ENCODE assay signal across 8 cellular contexts in the genomic region with DNA sequence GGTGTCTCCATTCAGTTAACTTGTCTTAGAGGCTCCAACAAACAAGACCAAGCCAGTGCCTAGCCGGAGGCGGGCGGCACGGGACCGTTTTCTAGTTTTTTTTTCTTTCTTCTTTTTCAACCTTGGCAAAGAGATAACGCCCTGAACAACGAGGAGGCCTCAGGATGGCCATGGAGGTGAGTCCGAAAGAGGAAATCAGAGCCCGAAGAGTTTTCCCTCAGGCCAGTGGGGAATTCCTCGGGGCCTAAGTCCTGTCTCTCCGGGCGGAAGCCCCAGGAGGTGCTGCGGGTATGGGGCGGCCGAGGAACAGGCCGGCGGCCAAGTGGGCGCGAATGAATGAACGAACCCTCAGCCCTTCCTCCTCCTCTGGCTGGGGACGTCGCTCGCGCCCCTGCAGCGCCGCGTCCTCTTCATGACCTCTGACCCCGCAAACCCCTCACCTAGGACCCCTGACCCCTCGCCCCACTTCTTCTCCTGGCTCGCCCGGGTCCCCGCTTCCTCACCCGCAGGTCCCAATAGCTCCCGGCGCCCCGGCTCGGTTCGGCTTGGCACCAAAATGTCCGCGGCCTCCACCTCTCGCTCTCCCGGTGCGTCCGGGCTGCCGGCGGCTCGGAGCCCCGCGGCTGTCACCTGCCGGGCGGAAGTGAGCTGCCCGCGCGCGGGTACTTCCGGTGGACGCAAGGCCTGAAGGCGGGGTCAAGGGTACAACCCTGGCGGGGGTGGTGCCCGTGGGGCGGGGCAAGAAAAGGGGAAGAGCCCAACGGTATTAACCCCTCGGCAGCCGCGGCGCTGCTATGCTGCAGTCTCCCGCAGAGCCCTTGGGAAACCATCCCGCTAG. TPM values are rescaled to one million over a fixed set of nuclear protein-coding genes. Genes with fewer than 3 reads are reported as not detected.
DNase-seq lines count a peak whose midpoint lies in the region; ATAC-seq and TF ChIP-seq lines count a peak whose summit lies in the region.

TSS of gene AP1B1 (minus strand) at position 650 of the 838 bp plus-strand sequence. CDS start 21,327 bp downstream, outside the sequence.

- peak within 1 kb of the TSS; percentile 79 for H3K4me2 ChIP-seq in OCI-LY1 (ENCODE audit: low read length)

- H4K20me1 ChIP-seq in OCI-LY1 (ENCODE audit: insufficient read depth, low read length) = no peaks in the 10 kb centered on the region

- peak within 1 kb of the TSS; percentile 96 for H3K27ac ChIP-seq in OCI-LY1 (ENCODE audit: low read depth, low read length, poor library complexity, severe bottlenecking)
- peak within 1 kb of the TSS; percentile 36 for H3K27ac ChIP-seq in mesodermal cell (ENCODE audit: low read depth, low read length, severe bottlenecking)

- H3K36me3 ChIP-seq in OCI-LY1 (ENCODE audit: insufficient read depth, low read length) (peaks cover 20% of the 10 kb centered on the region; the same call in 1 of the 2 replicates), mesodermal cell (ENCODE audit: control insufficient read depth, insufficient read depth, low read length) (peaks cover 9% of the 10 kb centered on the region)

- in situ Hi-C loops in Caki2 (cut with HindIII; ENCODE audit: low pct_unique_long_range_greater_than_20kb, low sequenced_read_pairs) (no loop called here), endometrial microvascular endothelial cells (cut with HindIII; ENCODE audit: inconsistent ontology term, low pct_unique_long_range_greater_than_20kb, low sequenced_read_pairs) (no loop called here)

- H2AFZ ChIP-seq in OCI-LY1 (ENCODE audit: low read length) = peak within 1 kb of the TSS; percentile 39; the same call in 1 of the 2 replicates

- H3K4me3 ChIP-seq in OCI-LY1 (ENCODE audit: low read depth, low read length, poor library complexity, severe bottlenecking) = peak within 1 kb of the TSS; percentile 85
- peak within 1 kb of the TSS; percentile 94 for H3K4me3 ChIP-seq in mesodermal cell (ENCODE audit: extremely low read depth, insufficient read depth, low read length, poor library complexity, severe bottlenecking)

- peak within 1 kb of the TSS; percentile 87 for H3K9ac ChIP-seq in OCI-LY1 (ENCODE audit: low read length)

- TF ChIP-seq CTCF in OCI-LY1 (IDR thresholded peaks at IDR 0.05; ENCODE audit: low read length) = no peak

- WGBS in mesodermal cell (ENCODE audit: insufficient coverage in 2 of 2), 2 experiments = 1 to 2% methylated on average over 46 to 56 of the region's 68 CpGs

- H3F3A ChIP-seq in OCI-LY1 (ENCODE audit: insufficient read depth, low read length) = peaks cover 8% of the 10 kb centered on the region; the same call in 1 of the 2 replicates

- H3K4me1 ChIP-seq in OCI-LY1 (ENCODE audit: insufficient read depth, low read length, severe bottlenecking) = peaks cover 47% of the 10 kb centered on the region
- peaks cover 4% of the 10 kb centered on the region for H3K4me1 ChIP-seq in mesodermal cell (ENCODE audit: control insufficient read depth, insufficient read depth, low read length, poor library complexity, severe bottlenecking)

- H3K9me2 ChIP-seq in OCI-LY1 (ENCODE audit: low read depth, low read length) = no peaks in the 10 kb centered on the region

- H3K9me3 ChIP-seq in OCI-LY1 (ENCODE audit: low read length) (no peaks in the 10 kb centered on the region), mesodermal cell (ENCODE audit: control insufficient read depth, low read length) (no peaks in the 10 kb centered on the region)

- peaks cover 30% of the 10 kb centered on the region for H3K79me2 ChIP-seq in OCI-LY1 (ENCODE audit: insufficient read depth, low read length)

- peak; percentile 69 for ATAC-seq in GM21447 (IDR thresholded peaks at IDR 0.05; ENCODE audit: unreplicated experiment)

- DNase-seq in Caki2 (ENCODE audit: low read depth) (peak; percentile 82), HuH-7 (ENCODE audit: low spot score) (peak; percentile 99)
- peak; percentile 94 for DNase-seq in activated CD8-positive, alpha-beta memory T cell treated with anti-CD3 and anti-CD28 coated beads, Interleukin-2, amount 50 U/mL, for 4 hours
- peak; percentile 83 to 87 for DNase-seq in stimulated activated CD8-positive, alpha-beta memory T cell treated with anti-CD3 and anti-CD28 coated beads, Interleukin-15, amount 100 ng/mL, for 4 hours (ENCODE audit: low read depth in 2 of 2)

- no peaks in the 10 kb centered on the region for H3K27me3 ChIP-seq in OCI-LY1 (ENCODE audit: insufficient read depth, low read length)

RNA-seq across cellular contexts. Expression of gene AP1B1, which starts in this region (rescaled TPM):
- 70.2 and 102 TPM in 2 replicates for total RNA-seq in Caki2 (2014; rRNA removed; shearing (Covaris generic); ENCODE audit: low replicate concordance)
- total RNA-seq in endometrial microvascular endothelial cells (ENCODE audit: inconsistent ontology term) = 112 TPM
- polyA plus RNA-seq in mesodermal cell (2013, experiment 1 of 2) = 98.4 TPM
- polyA plus RNA-seq in mesodermal cell (2013, experiment 2 of 2) = 70.3 TPM

Comparison
In these comparisons a context has a peak if more than half of its experiments do, and no peak if none do; other contexts are left out.
1. Peak in every context shown above with its lines: DNase-seq, ATAC-seq, H3K4me3 ChIP-seq and H3K27ac ChIP-seq.